20 cellular contexts compared by ENCODE assay signal in genomic region chr17:76307966-76308338, GRCh38.
"Had no signal": no experiment of that assay in that cellular context is flagged by ENCODE, and none has a peak within 500 bp of the region (broad histone marks: within the 10 kb centered on the region; RNA-seq: fewer than 3 reads in every experiment).

Gene QRICH2 (minus strand): TSS chr17:76308276. CDS start chr17:76307998, 278 bp downstream.

- H3K4me3 ChIP-seq: esophagus muscularis mucosa, gastroesophageal sphincter, thoracic aorta had no signal

- H3K4me1 Mint-ChIP-seq: brain; central memory CD8-positive, alpha-beta T cell; natural killer cell had no signal

- H3K27me3 Mint-ChIP-seq: activated naive CD8-positive, alpha-beta T cell treated with anti-CD3 and anti-CD28 coated beads, Interleukin-2, amount 10 ng/mL, durations not matched to agents 7 days and 5 days; activated T-cell treated with anti-CD3 and anti-CD28 coated beads, Interleukin-2, amount 50 U/mL, for 24 hours; brain; central memory CD8-positive, alpha-beta T cell had no signal

- DNase-seq: activated CD4-positive, alpha-beta T cell treated with anti-CD3 and anti-CD28 coated beads for 48 hours; activated CD4-positive, CD25-positive, alpha-beta regulatory T cell; activated CD8-positive, alpha-beta T cell treated with anti-CD3 and anti-CD28 coated beads, Interleukin-2, amount 10 ng/mL, durations not matched to agents 7 days and 5 days; activated naive CD4-positive, alpha-beta T cell treated with Interleukin-2 at 50 U/mL for 16 hours; activated naive CD8-positive, alpha-beta T cell treated with anti-CD3 and anti-CD28 coated beads, Interleukin-2, amount 10 ng/mL, durations not matched to agents 7 days and 5 days; activated T-cell treated with anti-CD3 and anti-CD28 coated beads, Interleukin-2, amount 50 U/mL, for 24 hours; amygdala; cortex of kidney; effector CD8-positive, alpha-beta T cell; left cardiac atrium; natural killer cell; stimulated activated CD4-positive, alpha-beta T cell treated with anti-CD3 and anti-CD28 coated beads, Interleukin-2, amount 100 ng/mL, for 24 hours; T1000 had no signal

- H3K27ac ChIP-seq: esophagus muscularis mucosa, gastroesophageal sphincter, thoracic aorta had no signal

- H3K9me3 ChIP-seq: esophagus muscularis mucosa, gastroesophageal sphincter, thoracic aorta had no signal

- H3K4me1 ChIP-seq: esophagus muscularis mucosa, gastroesophageal sphincter had no signal

- ATAC-seq: activated CD8-positive, alpha-beta T cell treated with anti-CD3 and anti-CD28 coated beads, Interleukin-2, amount 10 ng/mL, durations not matched to agents 7 days and 5 days; gastroesophageal sphincter; natural killer cell had no signal

- H3K27ac Mint-ChIP-seq: activated CD8-positive, alpha-beta T cell treated with anti-CD3 and anti-CD28 coated beads, Interleukin-2, amount 10 ng/mL, durations not matched to agents 7 days and 5 days; activated naive CD8-positive, alpha-beta T cell treated with anti-CD3 and anti-CD28 coated beads, Interleukin-2, amount 10 ng/mL, durations not matched to agents 7 days and 5 days; activated T-cell treated with anti-CD3 and anti-CD28 coated beads, Interleukin-2, amount 50 U/mL, for 24 hours; activated T-helper 2 cell treated with anti-CD3 and anti-CD28 coated beads, Interferon-gamma antibody, Interleukin-2, Interleukin-4, amounts not matched to agents 10 μg/mL and 5 μg/mL and 100 μg/mL, durations not matched to agents 14 hours and 24 hours and 36 hours; natural killer cell had no signal

- H3K27me3 ChIP-seq: esophagus muscularis mucosa, gastroesophageal sphincter had no signal

- H3K4me3 Mint-ChIP-seq: activated CD8-positive, alpha-beta T cell treated with anti-CD3 and anti-CD28 coated beads, Interleukin-2, amount 10 ng/mL, durations not matched to agents 7 days and 5 days; activated naive CD8-positive, alpha-beta T cell treated with anti-CD3 and anti-CD28 coated beads, Interleukin-2, amount 10 ng/mL, durations not matched to agents 7 days and 5 days; activated T-cell treated with anti-CD3 and anti-CD28 coated beads, Interleukin-2, amount 50 U/mL, for 24 hours; brain; central memory CD8-positive, alpha-beta T cell; natural killer cell had no signal

- H3K9me3 Mint-ChIP-seq: activated naive CD8-positive, alpha-beta T cell treated with anti-CD3 and anti-CD28 coated beads, Interleukin-2, amount 10 ng/mL, durations not matched to agents 7 days and 5 days; activated T-cell treated with anti-CD3 and anti-CD28 coated beads, Interleukin-2, amount 50 U/mL, for 24 hours; activated T-helper 2 cell treated with anti-CD3 and anti-CD28 coated beads, Interferon-gamma antibody, Interleukin-2, Interleukin-4, amounts not matched to agents 10 μg/mL and 5 μg/mL and 100 μg/mL, durations not matched to agents 14 hours and 24 hours and 36 hours; brain; central memory CD8-positive, alpha-beta T cell; natural killer cell had no signal

- FAIRE-seq: endothelial cell of umbilical vein had no signal
